In the genomic region with DNA sequence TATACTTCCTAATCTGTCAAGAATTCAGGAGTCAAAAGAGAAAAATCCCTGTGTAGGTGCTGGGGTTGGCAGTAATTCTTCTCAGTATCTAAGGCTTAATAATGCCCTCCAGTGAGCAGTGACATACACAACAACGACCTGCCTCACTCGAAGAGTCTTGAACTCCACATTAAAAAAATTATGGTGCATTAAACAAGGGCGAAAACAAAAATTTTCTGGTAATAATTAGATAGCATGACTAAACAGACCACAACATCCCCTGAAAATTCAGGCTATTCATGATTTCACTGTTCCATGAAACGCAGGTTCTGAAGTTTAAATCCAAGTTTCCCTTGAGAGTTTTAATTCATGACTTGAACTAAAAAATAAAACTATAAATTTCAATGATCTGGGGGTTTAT, we compare ENCODE assay signal across 12 cellular contexts. TPM values are rescaled to one million over a fixed set of nuclear protein-coding genes. Genes with fewer than 3 reads are reported as not detected.
A peak's percentile ranks its signal among the peaks of the same experiment; 100 is the strongest.
DNase-seq lines count a peak whose midpoint lies in the region; ATAC-seq and TF ChIP-seq lines count a peak whose summit lies in the region.
"Had no signal": no experiment of that assay in that cellular context is flagged by ENCODE, and none has a peak within 500 bp of the region (broad histone marks: within the 10 kb centered on the region; RNA-seq: fewer than 3 reads in every experiment).

No MANE protein-coding gene starts in this region.

- no peaks in the 10 kb centered on the region for H3K9me2 ChIP-seq in Loucy (replicated peaks; ENCODE audit: low read depth, low read length)

- H3K4me1 Mint-ChIP-seq in CD8-positive, alpha-beta memory T cell: peaks cover 61 to 70% (median 69%) of the 10 kb centered on the region in 3 donors

- no peak for TF ChIP-seq CTCF in Loucy (conservative IDR thresholded peaks at IDR 0.05; ENCODE audit: low read length)

- 0 out of 2 replicates have a peak, but pooled peaks cover 10% of the 10 kb centered on the region for H3F3A ChIP-seq in Loucy (ENCODE audit: low read depth)

- CTCF ChIA-PET in CD8-positive, alpha-beta memory T cell (lab: Charles Lee): no interaction called here

- H3K79me2 ChIP-seq in Loucy (ENCODE audit: insufficient read depth, low read length) (peaks cover 99% of the 10 kb centered on the region), trophoblast cell (ENCODE audit: control insufficient read depth, insufficient read depth, low read length, poor library complexity) (peaks cover 26% of the 10 kb centered on the region)

- H3K9me3 ChIP-seq in CD8-positive, alpha-beta memory T cell (ENCODE audit: low read length): no peaks in the 10 kb centered on the region
- H3K9me3 ChIP-seq in Loucy (ENCODE audit: insufficient read depth, low read depth, low read length): no peaks in the 10 kb centered on the region
- H3K9me3 ChIP-seq in trophoblast cell (ENCODE audit: insufficient read depth, low read depth, low read length): no peaks in the 10 kb centered on the region
- H3K9me3 ChIP-seq: tibial artery had no signal

- H2AK5ac ChIP-seq in trophoblast cell (ENCODE audit: low read length): no peak overlapping the region

- H3K36me3 ChIP-seq in CD8-positive, alpha-beta memory T cell (ENCODE audit: insufficient read depth, low read length): peaks cover 6% of the 10 kb centered on the region
- H3K36me3 ChIP-seq in Loucy (ENCODE audit: insufficient read depth, low read length): peaks cover 9% of the 10 kb centered on the region
- H3K36me3 ChIP-seq in trophoblast cell (ENCODE audit: control insufficient read depth in 1 of 2, insufficient read depth in 2 of 2, low read length in 2 of 2): peaks cover 5 to 9% of the 10 kb centered on the region in 2 experiments

- no peak overlapping the region for H2AFZ ChIP-seq in Loucy (ENCODE audit: low read length)
- no peak overlapping the region for H2AFZ ChIP-seq in trophoblast cell (ENCODE audit: insufficient read depth, low read length, poor library complexity)

- peaks cover 11% of the 10 kb centered on the region for H3K79me1 ChIP-seq in trophoblast cell (ENCODE audit: low read length)

- no peak overlapping the region for H3K18ac ChIP-seq in trophoblast cell (ENCODE audit: low read length)

- H3K4ac ChIP-seq in trophoblast cell (ENCODE audit: low read depth, low read length): peak overlapping the region; percentile 62

- H3K27me3 ChIP-seq in CD8-positive, alpha-beta memory T cell (ENCODE audit: insufficient read depth, low read length, poor library complexity, severe bottlenecking): no peaks in the 10 kb centered on the region
- no peaks in the 10 kb centered on the region for H3K27me3 ChIP-seq in Loucy (ENCODE audit: insufficient read depth, low read length, poor library complexity, severe bottlenecking)
- H3K27me3 ChIP-seq in trophoblast cell (ENCODE audit: insufficient read depth, low read length): no peaks in the 10 kb centered on the region
- H3K27me3 ChIP-seq: tibial artery had no signal

- no peak overlapping the region for H3K14ac ChIP-seq in trophoblast cell (ENCODE audit: low read length)

- H2BK12ac ChIP-seq in trophoblast cell (ENCODE audit: low read length): no peak overlapping the region

- no peak overlapping the region for H3K4me3 ChIP-seq in CD8-positive, alpha-beta memory T cell (ENCODE audit: low read length)
- H3K4me3 ChIP-seq in Loucy (ENCODE audit: low read length, poor library complexity, severe bottlenecking): peak overlapping the region; percentile 97
- no peak overlapping the region for H3K4me3 ChIP-seq in trophoblast cell (ENCODE audit: low read depth, low read length)
- H3K4me3 ChIP-seq: tibial artery had no signal

- no peak overlapping the region for H3K23ac ChIP-seq in trophoblast cell (ENCODE audit: low read length)

- peaks cover 55% of the 10 kb centered on the region for H3K4me1 ChIP-seq in CD8-positive, alpha-beta memory T cell (ENCODE audit: insufficient read depth, low read length)
- H3K4me1 ChIP-seq in Loucy (ENCODE audit: insufficient read depth, low read length, poor library complexity, severe bottlenecking): peaks cover 39% of the 10 kb centered on the region
- H3K4me1 ChIP-seq in trophoblast cell (ENCODE audit: control insufficient read depth in 1 of 2, insufficient read depth in 2 of 2, low read length in 2 of 2): peaks cover 3 to 4% of the 10 kb centered on the region in 2 experiments

- H3K36me3 Mint-ChIP-seq in CD8-positive, alpha-beta memory T cell: peaks cover 4 to 48% (median 14%) of the 10 kb centered on the region in 3 donors

- H4K12ac ChIP-seq in trophoblast cell (ENCODE audit: low read depth, low read length): no peak overlapping the region

- POLR2A ChIA-PET in CD8-positive, alpha-beta memory T cell (lab: Charles Lee): no interaction called here

- peak overlapping the region in 6 of 8 donors; percentile 14 to 97 (median 60) for H3K27ac Mint-ChIP-seq in CD8-positive, alpha-beta memory T cell

- H3K27ac ChIP-seq in CD8-positive, alpha-beta memory T cell (ENCODE audit: low read depth, low read length): no peak overlapping the region
- H3K27ac ChIP-seq in trophoblast cell (ENCODE audit: low read depth, low read length): no peak overlapping the region

- no peak overlapping the region for H2BK120ac ChIP-seq in trophoblast cell (ENCODE audit: insufficient read depth, low read length, poor library complexity)

- no peaks in the 10 kb centered on the region for H3K9me3 Mint-ChIP-seq in CD8-positive, alpha-beta memory T cell

- WGBS in trophoblast cell (ENCODE audit: extremely low coverage, insufficient coverage, insufficient read length): no CpG with 5 or more reads among the region's 4 CpGs

- H4K8ac ChIP-seq in trophoblast cell (ENCODE audit: low read depth, low read length): no peak overlapping the region

- H3K4me2 ChIP-seq in Loucy (ENCODE audit: low read depth, low read length, poor library complexity, severe bottlenecking): peak overlapping the region; percentile 92
- no peak overlapping the region for H3K4me2 ChIP-seq in trophoblast cell (ENCODE audit: low read length)

- H3K9ac ChIP-seq in Loucy (ENCODE audit: low read depth, low read length, poor library complexity, severe bottlenecking): no peak overlapping the region
- no peak overlapping the region for H3K9ac ChIP-seq in trophoblast cell (ENCODE audit: low read length)

- H4K91ac ChIP-seq in trophoblast cell (ENCODE audit: low read depth, low read length): no peak overlapping the region

- H4K20me1 ChIP-seq in Loucy (ENCODE audit: insufficient read depth, low read length, poor library complexity, severe bottlenecking): peaks cover 90% of the 10 kb centered on the region

- no peak for DNase-seq in CD8-positive, alpha-beta memory T cell
- DNase-seq in fibroblast of gingiva (ENCODE audit: low read depth) (peak; percentile 27), trophoblast cell (no peak), NOMO-1 (lab: John Stamatoyannopoulos, UW; ENCODE audit: unreplicated experiment in 2 of 2) (no peak), NCI-H748 (lab: John Stamatoyannopoulos, UW; ENCODE audit: unreplicated experiment) (no peak)
- DNase-seq: activated naive CD4-positive, alpha-beta T cell treated with Interleukin-2 at 50 U/mL for 16 hours; Kasumi-1; tibial artery had no signal

- H3K27me3 Mint-ChIP-seq in CD8-positive, alpha-beta memory T cell: no peaks in the 10 kb centered on the region

- ATAC-seq in HG03460 (IDR thresholded peaks at IDR 0.05; ENCODE audit: unreplicated experiment) (no peak), HG03442 (IDR thresholded peaks at IDR 0.05; ENCODE audit: unreplicated experiment) (no peak)

- H2BK5ac ChIP-seq in trophoblast cell (ENCODE audit: low read depth, low read length, poor library complexity): no peak overlapping the region

- peak overlapping the region in 5 of 7 donors; percentile 29 to 55 (median 43) for H3K4me3 Mint-ChIP-seq in CD8-positive, alpha-beta memory T cell

RNA-seq across cellular contexts. Expression of gene SRSF4, which starts 5.1 kb away (rescaled TPM):
- 100 to 1,000 TPM; 112 to 119 TPM for total RNA-seq in CD8-positive, alpha-beta memory T cell
- 115 TPM for polyA plus RNA-seq in CD8-positive, alpha-beta memory T cell
- polyA plus RNA-seq in trophoblast cell (2013): 84.2 and 87.4 TPM in 2 replicates

RNA-seq across cellular contexts. Expression of gene TMEM200B, which starts 52.9 kb away (rescaled TPM):
- total RNA-seq in CD8-positive, alpha-beta memory T cell: under 1 TPM; 0.31 to 0.38 TPM
- polyA plus RNA-seq in CD8-positive, alpha-beta memory T cell: 0.12 TPM
- polyA plus RNA-seq in trophoblast cell (2013): 11.1 and 11.8 TPM in 2 replicates
- total RNA-seq: T-helper 1 cell treated with Interleukin-12 subunit alpha and Interleukin-12 subunit beta and Interleukin-4 antibody, amounts not matched to agents 30 ng/mL and 1 ng/mL, for 36 hours had no signal

RNA-seq across cellular contexts. Expression of gene MECR, which starts 54.2 kb away (rescaled TPM):
- 10 to 100 TPM; 33.8 to 41.1 TPM for total RNA-seq in CD8-positive, alpha-beta memory T cell
- polyA plus RNA-seq in CD8-positive, alpha-beta memory T cell: 14.5 TPM
- polyA plus RNA-seq in trophoblast cell (2013): 17.6 and 18.9 TPM in 2 replicates

RNA-seq across cellular contexts. Expression of gene PTPRU, which starts 59.8 kb away (rescaled TPM):
- under 1 TPM; 0.13 to 0.51 TPM for total RNA-seq in CD8-positive, alpha-beta memory T cell
- 0.62 TPM for polyA plus RNA-seq in CD8-positive, alpha-beta memory T cell
- polyA plus RNA-seq in trophoblast cell (2013): 33.5 and 35.1 TPM in 2 replicates
